1 cellular context compared by ENCODE assay signal in the genomic region with DNA sequence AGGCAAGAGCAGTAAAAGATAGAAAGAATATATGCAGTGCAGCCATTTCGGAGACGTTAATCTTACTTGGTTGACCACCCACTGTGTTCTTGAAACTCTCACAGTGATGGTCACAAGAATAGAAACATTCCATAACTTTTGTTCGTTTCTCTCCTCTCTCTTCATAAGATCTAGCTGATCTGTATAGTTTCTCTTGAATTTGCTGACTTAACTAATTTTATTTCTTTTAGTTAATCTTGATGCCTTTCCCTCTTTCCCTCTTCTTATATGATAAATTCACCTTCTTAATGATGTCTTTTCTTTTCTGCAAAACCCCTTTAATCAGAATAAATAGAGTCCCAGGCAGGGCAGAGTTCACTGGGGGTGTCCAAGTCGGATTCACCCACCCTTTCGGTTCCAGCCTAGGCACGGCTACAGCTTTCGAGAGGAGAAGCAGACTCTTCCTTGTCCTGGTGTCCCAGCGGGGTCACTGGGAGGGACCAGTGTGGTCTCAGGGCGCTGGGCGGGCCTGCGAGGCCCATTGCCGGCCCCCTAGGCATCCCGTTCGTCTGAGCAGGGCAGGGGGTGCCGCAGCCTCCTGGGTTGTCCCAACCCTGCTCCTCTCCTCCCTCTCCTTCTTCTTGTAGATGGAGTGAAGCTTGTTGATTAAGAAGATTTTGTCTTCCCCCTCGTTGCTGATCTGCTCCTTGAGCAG.
TF ChIP-seq lines count a peak whose summit lies in the region.

No MANE protein-coding gene starts in this region.

TF ChIP-seq in K562, 482 proteins besides CTCF, POLR2A, EP300 and RAD21 (continued from another document):
- TF ChIP-seq C11orf30 (IDR thresholded peaks at IDR 0.05; ENCODE audit: low read depth) (peak; percentile 95), SRSF9 (IDR thresholded peaks at IDR 0.05; ENCODE audit: borderline replicate concordance, low read depth, low read length) (no peak), MAFK (IDR thresholded peaks at IDR 0.05; ENCODE audit: low read length) (peak; percentile 87), TEAD2 (tag; IDR thresholded peaks at IDR 0.05) (no peak), SNRNP70 (optimal IDR thresholded peaks at IDR 0.05; ENCODE audit: low read depth, low read length) (no peak), MAFF (IDR thresholded peaks at IDR 0.05; ENCODE audit: low read length) (peak; percentile 93), NR4A1 (CRISPR knock-in tag; IDR thresholded peaks at IDR 0.05) (no peak), NR4A1 (tag; IDR thresholded peaks at IDR 0.05) (no peak), KLF1 (tag; IDR thresholded peaks at IDR 0.05) (no peak), KAT2B (IDR thresholded peaks at IDR 0.05; ENCODE audit: low read depth, low read length) (no peak), ZZZ3 (IDR thresholded peaks at IDR 0.05) (no peak), HLTF (IDR thresholded peaks at IDR 0.05) (no peak), CHD1 (IDR thresholded peaks at IDR 0.05; ENCODE audit: low read length) (no peak), NBN (IDR thresholded peaks at IDR 0.05; ENCODE audit: low read depth) (no peak), ZNF316 (IDR thresholded peaks at IDR 0.05) (peak; percentile 98), ELF4 (CRISPR knock-in tag; IDR thresholded peaks at IDR 0.05) (no peak), ARID2 (IDR thresholded peaks at IDR 0.05) (no peak), ZNF134 (CRISPR knock-in tag; conservative IDR thresholded peaks at IDR 0.05) (no peak)
- TF ChIP-seq, protein P1, sequence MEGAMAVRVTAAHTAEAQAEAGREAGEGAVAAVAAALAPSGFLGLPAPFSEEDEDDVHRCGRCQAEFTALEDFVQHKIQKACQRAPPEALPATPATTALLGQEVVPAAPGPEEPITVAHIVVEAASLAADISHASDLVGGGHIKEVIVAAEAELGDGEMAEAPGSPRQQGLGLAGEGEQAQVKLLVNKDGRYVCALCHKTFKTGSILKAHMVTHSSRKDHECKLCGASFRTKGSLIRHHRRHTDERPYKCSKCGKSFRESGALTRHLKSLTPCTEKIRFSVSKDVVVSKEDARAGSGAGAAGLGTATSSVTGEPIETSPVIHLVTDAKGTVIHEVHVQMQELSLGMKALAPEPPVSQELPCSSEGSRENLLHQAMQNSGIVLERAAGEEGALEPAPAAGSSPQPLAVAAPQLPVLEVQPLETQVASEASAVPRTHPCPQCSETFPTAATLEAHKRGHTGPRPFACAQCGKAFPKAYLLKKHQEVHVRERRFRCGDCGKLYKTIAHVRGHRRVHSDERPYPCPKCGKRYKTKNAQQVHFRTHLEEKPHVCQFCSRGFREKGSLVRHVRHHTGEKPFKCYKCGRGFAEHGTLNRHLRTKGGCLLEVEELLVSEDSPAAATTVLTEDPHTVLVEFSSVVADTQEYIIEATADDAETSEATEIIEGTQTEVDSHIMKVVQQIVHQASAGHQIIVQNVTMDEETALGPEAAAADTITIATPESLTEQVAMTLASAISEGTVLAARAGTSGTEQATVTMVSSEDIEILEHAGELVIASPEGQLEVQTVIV (CRISPR knock-in tag; IDR thresholded peaks at IDR 0.05; ENCODE audit: borderline replicate concordance): no peak
- TF ChIP-seq, protein P2, sequence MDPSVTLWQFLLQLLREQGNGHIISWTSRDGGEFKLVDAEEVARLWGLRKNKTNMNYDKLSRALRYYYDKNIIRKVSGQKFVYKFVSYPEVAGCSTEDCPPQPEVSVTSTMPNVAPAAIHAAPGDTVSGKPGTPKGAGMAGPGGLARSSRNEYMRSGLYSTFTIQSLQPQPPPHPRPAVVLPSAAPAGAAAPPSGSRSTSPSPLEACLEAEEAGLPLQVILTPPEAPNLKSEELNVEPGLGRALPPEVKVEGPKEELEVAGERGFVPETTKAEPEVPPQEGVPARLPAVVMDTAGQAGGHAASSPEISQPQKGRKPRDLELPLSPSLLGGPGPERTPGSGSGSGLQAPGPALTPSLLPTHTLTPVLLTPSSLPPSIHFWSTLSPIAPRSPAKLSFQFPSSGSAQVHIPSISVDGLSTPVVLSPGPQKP (CRISPR knock-in tag; IDR thresholded peaks at IDR 0.05): no peak
